8 cellular contexts compared by ENCODE assay signal in genomic region chr1:19179597-19180271, GRCh38. TPM values are rescaled to one million over a fixed set of nuclear protein-coding genes. Genes with fewer than 3 reads are reported as not detected.
DNase-seq lines count a peak whose midpoint lies in the region; ATAC-seq and TF ChIP-seq lines count a peak whose summit lies in the region.

No MANE protein-coding gene starts in this region.

- WGBS in body of pancreas, 2 donors = 78 to 79% methylated on average over 8 of the region's 8 CpGs

- peak; percentile 7 to 9 for DNase-seq in activated CD4-positive, alpha-beta T cell treated with anti-CD3 and anti-CD28 coated beads for 4 hours
- no peak for DNase-seq in activated CD4-positive, alpha-beta T cell treated with anti-CD3 and anti-CD28 coated beads, Interleukin-2, amount 50 U/mL, for 1 hour
- peak; percentile 2 for DNase-seq in NCI-H226
- DNase-seq in body of pancreas = peak in 2 of 4 donors; percentile 10 to 26
- DNase-seq in middle frontal gyrus (ENCODE audit: extremely low spot score, low spot score) = peak; percentile 33
- no peak for DNase-seq in activated CD8-positive, alpha-beta memory T cell treated with anti-CD3 and anti-CD28 coated beads for 24 hours

- peaks cover 17 to 41% of the 10 kb centered on the region in 2 donors for H3K36me3 ChIP-seq in body of pancreas (replicated peaks in 1 of 2; ENCODE audit: insufficient read depth in 1 of 2, low read depth in 2 of 2)

- H3K27me3 ChIP-seq in body of pancreas = no peaks in the 10 kb centered on the region

- H3K9me3 ChIP-seq in body of pancreas = no peaks in the 10 kb centered on the region

- peak in 6 of 7 experiments; percentile 7 to 39 (median 37) for TF ChIP-seq CTCF in body of pancreas (IDR thresholded peaks at IDR 0.05)

- no peaks in the 10 kb centered on the region for H3K4me1 ChIP-seq in body of pancreas

- intact Hi-C loops in body of pancreas (cut with DNase I) = no loop called here

- no peak overlapping the region for H3K4me3 ChIP-seq in body of pancreas

- no peak for ATAC-seq in body of pancreas
- ATAC-seq in GM19467 (IDR thresholded peaks at IDR 0.05; ENCODE audit: unreplicated experiment) = no peak
- ATAC-seq in HG02571 (IDR thresholded peaks at IDR 0.05; ENCODE audit: unreplicated experiment) = no peak

- TF ChIP-seq POLR2A in body of pancreas (IDR thresholded peaks at IDR 0.05) = no peak

- H3K27ac ChIP-seq in body of pancreas = no peak overlapping the region

RNA-seq across cellular contexts. Expression of gene UBR4, which starts 30.3 kb away (rescaled TPM):
- 10 to 100 TPM; 84.4 to 87.4 TPM for total RNA-seq in body of pancreas

Comparison
In these comparisons a context has a peak if more than half of its experiments do, and no peak if none do; other contexts are left out.
1. DNase-seq: peak in activated CD4-positive, alpha-beta T cell treated with anti-CD3 and anti-CD28 coated beads for 4 hours (2 of 2), NCI-H226 (single experiment) and middle frontal gyrus (single experiment); none in activated CD4-positive, alpha-beta T cell treated with anti-CD3 and anti-CD28 coated beads, Interleukin-2, amount 50 U/mL, for 1 hour (single experiment) and activated CD8-positive, alpha-beta memory T cell treated with anti-CD3 and anti-CD28 coated beads for 24 hours (single experiment).